In genomic region chr17:60224064-60224463, GRCh38 we compare ENCODE assay signal across 12 cellular contexts.
"Had no signal": no experiment of that assay in that cellular context is flagged by ENCODE, and none has a peak within 500 bp of the region (broad histone marks: within the 10 kb centered on the region; RNA-seq: fewer than 3 reads in every experiment).

No MANE protein-coding gene starts in this region.

- H3K27ac ChIP-seq: esophagus muscularis mucosa, right atrium auricular region, skin epidermis, upper lobe of left lung had no signal

- H3K4me3 ChIP-seq: esophagus muscularis mucosa, right atrium auricular region, skin epidermis, upper lobe of left lung had no signal

- DNase-seq: activated naive CD4-positive, alpha-beta T cell treated with anti-CD3 and anti-CD28 coated beads, Interleukin-2, amount 10 ng/mL, durations not matched to agents 7 days and 5 days; activated T-cell treated with anti-CD3 and anti-CD28 coated beads for 4 hours; nucleus accumbens; stimulated activated CD4-positive, alpha-beta T cell treated with anti-CD3 and anti-CD28 coated beads, Interleukin-4, amount 100 ng/mL, for 4 hours; stimulated activated CD8-positive, alpha-beta memory T cell treated with anti-CD3 and anti-CD28 coated beads, Interleukin-4, amount 100 ng/mL, for 48 hours; stimulated activated naive CD4-positive, alpha-beta T cell treated with Interleukin-2 at 50 U/mL for 16 hours; upper lobe of left lung had no signal

- ATAC-seq: activated CD4-positive, CD25-positive, alpha-beta regulatory T cell treated with anti-CD3 and anti-CD28 coated beads, Interleukin-2, amount 50 U/mL, for 24 hours; activated T-helper 17 cell treated with anti-CD3 and anti-CD28 coated beads, Interleukin-2, amount 50 U/mL, for 72 hours had no signal

- H3K4me1 ChIP-seq: esophagus muscularis mucosa, right atrium auricular region had no signal

- H3K9me3 ChIP-seq: esophagus muscularis mucosa, right atrium auricular region, upper lobe of left lung had no signal

- H3K27me3 ChIP-seq: esophagus muscularis mucosa, right atrium auricular region, upper lobe of left lung had no signal
